Comparison of ENCODE assay signal across 10 cellular contexts in the genomic region with DNA sequence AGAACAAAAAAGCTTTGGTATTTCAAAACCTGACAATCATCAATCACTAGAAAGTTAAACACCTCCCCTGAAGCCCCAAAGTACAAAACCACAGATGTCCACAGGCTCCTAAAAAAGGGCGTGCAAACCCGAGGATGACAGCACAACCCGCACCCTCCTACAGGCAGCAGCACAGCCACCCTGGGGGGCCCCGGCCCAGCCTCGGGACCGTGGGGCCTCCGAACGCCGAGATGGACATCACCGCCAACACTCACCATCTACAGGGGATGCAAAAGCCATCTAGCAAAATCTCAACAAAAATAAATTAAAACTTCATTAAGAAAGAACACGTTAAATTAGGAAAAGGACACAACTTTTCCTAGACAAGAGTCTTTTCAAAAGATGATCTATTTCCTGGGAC.
"Had no signal": no experiment of that assay in that cellular context is flagged by ENCODE, and none has a peak within 500 bp of the region (broad histone marks: within the 10 kb centered on the region; RNA-seq: fewer than 3 reads in every experiment).

No MANE protein-coding gene starts in this region.

- H3K27me3 Mint-ChIP-seq: activated B cell treated with CpG ODN at 0.5 μM for 24 hours; activated CD4-positive, alpha-beta T cell treated with anti-CD3 and anti-CD28 coated beads, Interleukin-2, amount 10 ng/mL, durations not matched to agents 7 days and 5 days; activated naive CD4-positive, alpha-beta T cell treated with anti-CD3 and anti-CD28 coated beads, Interleukin-2, amount 50 U/mL, for 24 hours; T-helper 17 cell had no signal

- H3K9me3 ChIP-seq: ovary had no signal

- H3K36me3 ChIP-seq: neural progenitor cell, ovary had no signal

- H3K27ac Mint-ChIP-seq: activated B cell treated with CpG ODN at 0.5 μM for 24 hours; activated CD4-positive, alpha-beta T cell treated with anti-CD3 and anti-CD28 coated beads, Interleukin-2, amount 10 ng/mL, durations not matched to agents 7 days and 5 days; activated naive CD4-positive, alpha-beta T cell treated with anti-CD3 and anti-CD28 coated beads, Interleukin-2, amount 50 U/mL, for 24 hours; neural progenitor cell; T-helper 17 cell had no signal

- H3K4me3 Mint-ChIP-seq: activated B cell treated with CpG ODN at 0.5 μM for 24 hours; activated CD4-positive, alpha-beta T cell treated with anti-CD3 and anti-CD28 coated beads, Interleukin-2, amount 10 ng/mL, durations not matched to agents 7 days and 5 days; activated naive CD4-positive, alpha-beta T cell treated with anti-CD3 and anti-CD28 coated beads, Interleukin-2, amount 50 U/mL, for 24 hours; T-helper 17 cell had no signal

- H3K9me3 Mint-ChIP-seq: activated B cell treated with CpG ODN at 0.5 μM for 24 hours; activated CD4-positive, alpha-beta T cell treated with anti-CD3 and anti-CD28 coated beads, Interleukin-2, amount 10 ng/mL, durations not matched to agents 7 days and 5 days; activated naive CD4-positive, alpha-beta T cell treated with anti-CD3 and anti-CD28 coated beads, Interleukin-2, amount 50 U/mL, for 24 hours; neural progenitor cell had no signal

- H3K27ac ChIP-seq: neural progenitor cell, ovary had no signal

- ATAC-seq: T-helper 17 cell had no signal

- H3K4me3 ChIP-seq: neural progenitor cell, ovary had no signal

- H3K27me3 ChIP-seq: neural progenitor cell, ovary had no signal

- DNase-seq: activated B cell treated with CpG ODN at 0.5 μM for 24 hours; activated CD4-positive, alpha-beta T cell treated with anti-CD3 and anti-CD28 coated beads, Interleukin-2, amount 10 ng/mL, durations not matched to agents 7 days and 5 days; activated CD8-positive, alpha-beta memory T cell treated with anti-CD3 and anti-CD28 coated beads for 24 hours; activated effector memory CD4-positive, alpha-beta T cell treated with Interleukin-2 at 50 U/mL for 16 hours; foreskin melanocyte; kidney glomerular epithelial cell; ovary; T-helper 17 cell had no signal
